Comparison of ENCODE assay signal across 17 cellular contexts in the genomic region with DNA sequence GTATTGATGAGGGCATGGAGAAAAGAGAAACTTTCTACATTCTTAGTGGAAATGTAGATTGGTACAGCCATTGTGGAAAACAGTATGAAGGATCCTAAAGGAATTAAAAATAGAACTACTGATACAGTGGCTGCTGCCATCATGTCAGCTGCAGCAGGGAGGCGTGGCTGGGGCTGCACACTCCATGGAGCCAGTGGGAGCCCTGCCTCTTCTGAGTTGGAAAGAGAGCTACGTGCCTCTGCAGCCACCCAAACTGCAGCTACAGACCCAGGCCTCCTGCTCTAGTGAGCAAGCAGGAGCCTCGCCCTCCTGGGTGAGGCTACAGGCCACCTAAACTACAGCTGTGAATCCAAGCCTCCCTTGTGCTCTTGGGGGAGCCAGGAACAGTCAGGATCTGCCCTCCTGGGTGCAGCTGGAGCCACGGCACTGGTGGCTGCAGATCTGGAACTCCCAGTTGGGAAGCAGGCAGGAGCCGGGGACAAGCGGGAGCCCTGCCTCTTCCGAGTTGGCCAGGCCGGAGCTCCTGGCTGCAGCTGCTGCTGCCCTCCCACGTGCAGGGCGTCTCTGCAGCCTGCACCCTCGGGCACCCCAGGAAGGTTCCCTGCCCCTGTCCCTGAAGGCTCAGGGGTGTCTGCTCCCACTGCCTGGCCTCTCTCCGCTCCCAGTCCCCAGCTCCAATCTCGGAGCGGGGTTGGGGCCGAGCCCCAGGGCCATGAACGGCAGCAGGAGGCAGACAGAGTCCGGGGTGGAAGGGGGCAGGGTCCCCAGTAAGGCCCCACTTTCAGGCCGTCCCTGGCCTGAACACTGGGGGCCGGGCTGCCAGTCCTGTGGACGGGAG.
"Had no signal": no experiment of that assay in that cellular context is flagged by ENCODE, and none has a peak within 500 bp of the region (broad histone marks: within the 10 kb centered on the region; RNA-seq: fewer than 3 reads in every experiment).

No MANE protein-coding gene starts in this region.

- H2AFZ ChIP-seq: hepatocyte had no signal

- H3K27me3 ChIP-seq: brain microvascular endothelial cell, gastrocnemius medialis, hepatocyte, left lung, stomach, testis had no signal

- H3K4me2 ChIP-seq: hepatocyte had no signal

- DNase-seq: activated CD4-positive, CD25-positive, alpha-beta regulatory T cell treated with anti-CD3 and anti-CD28 coated beads, Interleukin-2, amount 50 U/mL, for 72 hours; activated naive CD4-positive, alpha-beta T cell; activated naive CD8-positive, alpha-beta T cell treated with anti-CD3 and anti-CD28 coated beads, Interleukin-2, amount 10 ng/mL, durations not matched to agents 7 days and 5 days; brain microvascular endothelial cell; cerebellar nuclear complex; effector memory CD8-positive, alpha-beta T cell; gastrocnemius medialis; islet precursor cell; mesendoderm; psoas muscle; stimulated activated CD4-positive, alpha-beta T cell treated with anti-CD3 and anti-CD28 coated beads, Interleukin-1b, Interleukin-23, amount 100 ng/mL, for 48 hours; stomach; T-helper 9 cell; testis had no signal

- H3K4me1 ChIP-seq: gastrocnemius medialis, left lung, psoas muscle, testis had no signal

- H3K4me3 ChIP-seq: gastrocnemius medialis, hepatocyte, left lung, psoas muscle, stomach, testis had no signal

- H3K9me3 ChIP-seq: gastrocnemius medialis, left lung, psoas muscle, stomach, testis had no signal

- H3K27ac ChIP-seq: brain microvascular endothelial cell, gastrocnemius medialis, hepatocyte, left lung, psoas muscle, stomach, testis had no signal

- ATAC-seq: effector memory CD8-positive, alpha-beta T cell; gastrocnemius medialis; left lung; psoas muscle; sciatic nerve had no signal

- H3K36me3 ChIP-seq: brain microvascular endothelial cell, gastrocnemius medialis, left lung, stomach had no signal

- H3K79me2 ChIP-seq: hepatocyte had no signal
